ENCODE assay signal across 1 cellular context in genomic region chr13:51292000-51292550, GRCh38.
TF ChIP-seq lines count a peak whose summit lies in the region.

No MANE protein-coding gene starts in this region.

TF ChIP-seq in SK-N-SH, 30 proteins besides CTCF, POLR2A, EP300 and RAD21:
- TF ChIP-seq MEF2A (IDR thresholded peaks at IDR 0.05; ENCODE audit: borderline replicate concordance, low read depth) (0 out of 2 replicates have a peak, but pooled peaks have one; percentile 30), TAF1 (IDR thresholded peaks at IDR 0.05; ENCODE audit: borderline replicate concordance, low read depth, low read length) (no peak)
